ENCODE assay signal across 9 cellular contexts in the genomic region with DNA sequence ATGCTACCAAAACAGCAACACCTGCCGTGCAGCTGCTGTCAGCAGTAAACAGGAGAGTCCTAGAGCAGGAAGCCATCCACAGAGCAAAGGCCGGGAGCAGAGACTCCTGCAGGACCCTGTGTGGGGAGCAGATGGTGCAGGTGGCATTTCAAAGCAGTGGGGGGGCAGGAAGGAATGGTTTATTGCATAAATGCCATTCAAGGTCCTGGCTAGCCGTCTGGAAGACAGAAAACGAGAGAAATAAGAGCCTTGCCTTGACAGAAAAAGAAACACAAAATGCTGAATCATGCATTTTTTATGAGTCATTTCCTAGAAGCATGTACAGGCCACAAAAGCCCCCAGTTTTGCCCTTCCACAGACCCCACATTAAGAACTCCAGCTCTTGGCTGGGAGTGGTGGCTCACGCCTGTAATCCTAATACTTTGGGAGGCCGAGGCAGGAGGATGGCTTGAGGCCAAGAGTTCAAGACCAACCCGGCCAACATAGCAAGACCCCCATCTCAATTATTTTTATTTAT. TPM values are rescaled to one million over a fixed set of nuclear protein-coding genes. Genes with fewer than 3 reads are reported as not detected.
A peak's percentile ranks its signal among the peaks of the same experiment; 100 is the strongest.
DNase-seq lines count a peak whose midpoint lies in the region; ATAC-seq lines count a peak whose summit lies in the region.
"Had no signal": no experiment of that assay in that cellular context is flagged by ENCODE, and none has a peak within 500 bp of the region (broad histone marks: within the 10 kb centered on the region; RNA-seq: fewer than 3 reads in every experiment).

No MANE protein-coding gene starts in this region.

- DNase-seq in activated CD8-positive, alpha-beta memory T cell treated with anti-CD3 and anti-CD28 coated beads, Interleukin-2, amount 10 ng/mL, durations not matched to agents 7 days and 5 days, result no peak
- no peak for DNase-seq in activated CD8-positive, alpha-beta memory T cell treated with anti-CD3 and anti-CD28 coated beads for 24 hours
- DNase-seq in NCI-H345 treated with DMSO at 0.1 percent for 48 hours (lab: John Stamatoyannopoulos, UW; ENCODE audit: unreplicated experiment) (peak; percentile 14), dedifferentiated amniotic fluid mesenchymal stem cell (ENCODE audit: extremely low spot score) (peak; percentile 47)
- DNase-seq in stimulated activated effector memory CD8-positive, alpha-beta T cell treated with anti-CD3 and anti-CD28 coated beads, Interleukin-12 subunit alpha, Interleukin-12 subunit beta, amount 100 ng/mL, for 72 hours (ENCODE audit: low spot score in 2 of 2), result no peak
- DNase-seq in stimulated activated CD4-positive, alpha-beta T cell treated with anti-CD3 and anti-CD28 coated beads, Interleukin-15, amount 100 ng/mL, for 24 hours, result no peak
- DNase-seq in activated CD4-positive, CD25-positive, alpha-beta regulatory T cell (lab: John Stamatoyannopoulos, UW), result no peak
- no peak for DNase-seq in central memory CD4-positive, alpha-beta T cell

- peak; percentile 59 for ATAC-seq in activated CD8-positive, alpha-beta memory T cell treated with anti-CD3 and anti-CD28 coated beads, Interleukin-2, amount 10 ng/mL, durations not matched to agents 7 days and 5 days
- peak; percentile 49 for ATAC-seq in stimulated activated effector memory CD8-positive, alpha-beta T cell treated with anti-CD3 and anti-CD28 coated beads, Interleukin-12 subunit alpha, Interleukin-12 subunit beta, amount 100 ng/mL, for 72 hours

- CTCF ChIA-PET in activated CD8-positive, alpha-beta memory T cell treated with anti-CD3 and anti-CD28 coated beads, Interleukin-2, amount 10 ng/mL, durations not matched to agents 7 days and 5 days (lab: Charles Lee), result interaction anchor here (0.9 to 6.6 kb wide), 4 partner anchors 11 to 76 kb away, joined by 3 to 36 read pairs (median 12); partner anchors contain the start of genes DMWD and SIX5

- peaks cover 15% of the 10 kb centered on the region for H3K4me1 Mint-ChIP-seq in activated CD8-positive, alpha-beta memory T cell treated with anti-CD3 and anti-CD28 coated beads, Interleukin-2, amount 10 ng/mL, durations not matched to agents 7 days and 5 days
- peaks cover 12% of the 10 kb centered on the region for H3K4me1 Mint-ChIP-seq in stimulated activated effector memory CD8-positive, alpha-beta T cell treated with anti-CD3 and anti-CD28 coated beads, Interleukin-12 subunit alpha, Interleukin-12 subunit beta, amount 100 ng/mL, for 72 hours

- H3K27me3 Mint-ChIP-seq in activated CD8-positive, alpha-beta memory T cell treated with anti-CD3 and anti-CD28 coated beads, Interleukin-2, amount 10 ng/mL, durations not matched to agents 7 days and 5 days, result peaks cover 6% of the 10 kb centered on the region

- H3K9me3 Mint-ChIP-seq in activated CD8-positive, alpha-beta memory T cell treated with anti-CD3 and anti-CD28 coated beads, Interleukin-2, amount 10 ng/mL, durations not matched to agents 7 days and 5 days (ENCODE audit: low read depth), result no peaks in the 10 kb centered on the region
- no peaks in the 10 kb centered on the region for H3K9me3 Mint-ChIP-seq in stimulated activated effector memory CD8-positive, alpha-beta T cell treated with anti-CD3 and anti-CD28 coated beads, Interleukin-12 subunit alpha, Interleukin-12 subunit beta, amount 100 ng/mL, for 72 hours
- H3K9me3 Mint-ChIP-seq: T-helper 1 cell treated with Interleukin-12 subunit alpha and Interleukin-12 subunit beta and Interleukin-4 antibody, amounts not matched to agents 30 μg/mL and 1 μg/mL, for 36 hours had no signal

- no peaks in the 10 kb centered on the region for H3K36me3 Mint-ChIP-seq in activated CD8-positive, alpha-beta memory T cell treated with anti-CD3 and anti-CD28 coated beads, Interleukin-2, amount 10 ng/mL, durations not matched to agents 7 days and 5 days
- peaks cover 11% of the 10 kb centered on the region for H3K36me3 Mint-ChIP-seq in stimulated activated effector memory CD8-positive, alpha-beta T cell treated with anti-CD3 and anti-CD28 coated beads, Interleukin-12 subunit alpha, Interleukin-12 subunit beta, amount 100 ng/mL, for 72 hours

- peak overlapping the region; percentile 88 for H3K27ac Mint-ChIP-seq in activated CD8-positive, alpha-beta memory T cell treated with anti-CD3 and anti-CD28 coated beads, Interleukin-2, amount 10 ng/mL, durations not matched to agents 7 days and 5 days
- peak overlapping the region; percentile 88 for H3K27ac Mint-ChIP-seq in stimulated activated effector memory CD8-positive, alpha-beta T cell treated with anti-CD3 and anti-CD28 coated beads, Interleukin-12 subunit alpha, Interleukin-12 subunit beta, amount 100 ng/mL, for 72 hours
- H3K27ac Mint-ChIP-seq: T-helper 1 cell treated with Interleukin-12 subunit alpha and Interleukin-12 subunit beta and Interleukin-4 antibody, amounts not matched to agents 30 μg/mL and 1 μg/mL, for 36 hours had no signal

- H3K4me3 Mint-ChIP-seq in activated CD8-positive, alpha-beta memory T cell treated with anti-CD3 and anti-CD28 coated beads, Interleukin-2, amount 10 ng/mL, durations not matched to agents 7 days and 5 days, result peak overlapping the region; percentile 26
- peak overlapping the region; percentile 22 for H3K4me3 Mint-ChIP-seq in stimulated activated effector memory CD8-positive, alpha-beta T cell treated with anti-CD3 and anti-CD28 coated beads, Interleukin-12 subunit alpha, Interleukin-12 subunit beta, amount 100 ng/mL, for 72 hours
- H3K4me3 Mint-ChIP-seq: T-helper 1 cell treated with Interleukin-12 subunit alpha and Interleukin-12 subunit beta and Interleukin-4 antibody, amounts not matched to agents 30 μg/mL and 1 μg/mL, for 36 hours had no signal

RNA-seq across cellular contexts. Expression of gene RSPH6A, which starts 5.4 kb away (rescaled TPM):
- total RNA-seq in activated CD8-positive, alpha-beta memory T cell treated with anti-CD3 and anti-CD28 coated beads, Interleukin-2, amount 10 ng/mL, durations not matched to agents 7 days and 5 days, result under 1 TPM; 0.19 to 0.23 TPM

RNA-seq across cellular contexts. Expression of gene DMWD, which starts 17.1 kb away (rescaled TPM):
- total RNA-seq in activated CD8-positive, alpha-beta memory T cell treated with anti-CD3 and anti-CD28 coated beads, Interleukin-2, amount 10 ng/mL, durations not matched to agents 7 days and 5 days, result 10 to 100 TPM; 47.0 to 47.9 TPM

RNA-seq across cellular contexts. Expression of gene DMPK, which starts 27.4 kb away (rescaled TPM):
- total RNA-seq in activated CD8-positive, alpha-beta memory T cell treated with anti-CD3 and anti-CD28 coated beads, Interleukin-2, amount 10 ng/mL, durations not matched to agents 7 days and 5 days, result 10 to 100 TPM; 26.7 to 31.0 TPM

RNA-seq across cellular contexts. Expression of gene SIX5, which starts 40.6 kb away (rescaled TPM):
- total RNA-seq in activated CD8-positive, alpha-beta memory T cell treated with anti-CD3 and anti-CD28 coated beads, Interleukin-2, amount 10 ng/mL, durations not matched to agents 7 days and 5 days, result 1 to 10 TPM; 1.5 to 2.8 TPM

RNA-seq across cellular contexts. Expression of gene SYMPK, which starts 53.2 kb away (rescaled TPM):
- total RNA-seq in activated CD8-positive, alpha-beta memory T cell treated with anti-CD3 and anti-CD28 coated beads, Interleukin-2, amount 10 ng/mL, durations not matched to agents 7 days and 5 days, result 100 to 1,000 TPM; 119 to 125 TPM

Comparison
In these comparisons a context has a peak if more than half of its experiments do, and no peak if none do; other contexts are left out.
1. DNase-seq: peak in NCI-H345 treated with DMSO at 0.1 percent for 48 hours (single experiment) and dedifferentiated amniotic fluid mesenchymal stem cell (single experiment); none in activated CD8-positive, alpha-beta memory T cell treated with anti-CD3 and anti-CD28 coated beads, Interleukin-2, amount 10 ng/mL, durations not matched to agents 7 days and 5 days (single experiment), activated CD8-positive, alpha-beta memory T cell treated with anti-CD3 and anti-CD28 coated beads for 24 hours (single experiment), stimulated activated effector memory CD8-positive, alpha-beta T cell treated with anti-CD3 and anti-CD28 coated beads, Interleukin-12 subunit alpha, Interleukin-12 subunit beta, amount 100 ng/mL, for 72 hours (0 of 2), stimulated activated CD4-positive, alpha-beta T cell treated with anti-CD3 and anti-CD28 coated beads, Interleukin-15, amount 100 ng/mL, for 24 hours (single experiment), activated CD4-positive, CD25-positive, alpha-beta regulatory T cell (0 of 4) and central memory CD4-positive, alpha-beta T cell (single experiment).